Comparison of ENCODE assay signal across 8 cellular contexts in genomic region chr4:48779998-48780866, GRCh38. TPM values are rescaled to one million over a fixed set of nuclear protein-coding genes. Genes with fewer than 3 reads are reported as not detected.
DNase-seq lines count a peak whose midpoint lies in the region; ATAC-seq, FAIRE-seq and TF ChIP-seq lines count a peak whose summit lies in the region.

TSS of gene FRYL (minus strand) at chr4:48780279. CDS start at chr4:48634410, 145,869 bp downstream.

- WGBS in small intestine, 3 donors, result 0% methylated on average over 47 to 51 of the region's 51 CpGs

- POLR2A ChIA-PET in AG04449 (lab: Yijun Ruan, JAX), result interaction anchor here (0.6 to 1.2 kb wide), 7 partner anchors 41 to 187 kb away, joined by 3 to 5 read pairs (median 3); partner anchors contain the start of gene OCIAD1

- peak within 1 kb of the TSS; percentile 31 for H3K27ac ChIP-seq in iPS-20b (ENCODE audit: low read length)
- H3K27ac ChIP-seq in small intestine (ENCODE audit: low read depth in 1 of 2, low read length in 1 of 2), result peak within 1 kb of the TSS; percentile 96

- DNase-seq in AG04449 (ENCODE audit: low read depth, low spot score) (peak; percentile 98), NCI-H2227 treated with DMSO at 0.1 percent for 48 hours (lab: John Stamatoyannopoulos, UW) (peak; percentile 96), bronchial epithelial cell (ENCODE audit: low read depth) (peak; percentile 99), small intestine (peak; percentile 100)

- H3K27me3 ChIP-seq in bronchial epithelial cell (ENCODE audit: control insufficient read depth, insufficient read depth, low read length), result no peaks in the 10 kb centered on the region
- no peaks in the 10 kb centered on the region for H3K27me3 ChIP-seq in iPS-20b (ENCODE audit: insufficient read depth, low read length)
- H3K27me3 ChIP-seq in small intestine (ENCODE audit: control insufficient read depth in 2 of 2, insufficient read depth in 2 of 2, low read length in 2 of 2), result no peaks in the 10 kb centered on the region

- H3K4me1 ChIP-seq in iPS-20b (ENCODE audit: insufficient read depth, low read length) (peaks cover 20% of the 10 kb centered on the region; the same call in 1 of the 2 replicates), small intestine (ENCODE audit: control insufficient read depth in 2 of 2, insufficient read depth in 1 of 2, low read depth in 1 of 2, low read length in 1 of 2) (peaks cover 2 to 8% of the 10 kb centered on the region in 2 donors)

- no peaks in the 10 kb centered on the region for H3K9me3 ChIP-seq in iPS-20b (ENCODE audit: insufficient read depth, low read depth, low read length)
- no peaks in the 10 kb centered on the region for H3K9me3 ChIP-seq in small intestine (ENCODE audit: control insufficient read depth, low read depth)

- peak within 1 kb of the TSS; percentile 83 for H3K4me3 ChIP-seq in AG04449 (ENCODE audit: low read depth, low read length)
- peak within 1 kb of the TSS; percentile 90 for H3K4me3 ChIP-seq in WI38 (ENCODE audit: low read depth, low read length)
- peak within 1 kb of the TSS; percentile 87 for H3K4me3 ChIP-seq in bronchial epithelial cell (ENCODE audit: low read depth, low read length)
- H3K4me3 ChIP-seq in iPS-20b (ENCODE audit: low read length), result peak within 1 kb of the TSS; percentile 95
- peak within 1 kb of the TSS; percentile 68 to 89 for H3K4me3 ChIP-seq in small intestine (ENCODE audit: low read depth in 1 of 2, low read length in 2 of 2)

- TF ChIP-seq CTCF in AG04449 (IDR thresholded peaks at IDR 0.05; ENCODE audit: insufficient read depth, low read length, missing control alignments), result no peak
- no peak for TF ChIP-seq CTCF in WI38 (IDR thresholded peaks at IDR 0.05; ENCODE audit: low read depth, low read length)
- TF ChIP-seq CTCF in bronchial epithelial cell (IDR thresholded peaks at IDR 0.05; ENCODE audit: insufficient read depth, low read length, severe bottlenecking), result no peak

- ATAC-seq in GM18907 (IDR thresholded peaks at IDR 0.05; ENCODE audit: unreplicated experiment) (peak; percentile 92), HG03159 (IDR thresholded peaks at IDR 0.05; ENCODE audit: unreplicated experiment) (peak; percentile 87)

- peak within 1 kb of the TSS; percentile 94 for H3K9ac ChIP-seq in iPS-20b (ENCODE audit: low read depth, low read length)

- FAIRE-seq in bronchial epithelial cell (lab: Jason Lieb, UNC) (peak; percentile 23), small intestine (lab: Jason Lieb, UNC) (peak; percentile 90)

- H3K36me3 ChIP-seq in bronchial epithelial cell (ENCODE audit: control insufficient read depth, insufficient read depth, low read length) (no peaks in the 10 kb centered on the region), iPS-20b (ENCODE audit: insufficient read depth, low read depth, low read length) (no peaks in the 10 kb centered on the region), small intestine (ENCODE audit: control insufficient read depth in 2 of 2, insufficient read depth in 2 of 2, low read length in 2 of 2) (no peaks in the 10 kb centered on the region)

- CTCF ChIA-PET in AG04449 (lab: Yijun Ruan, JAX), result interaction anchor here (0.6 to 1.2 kb wide), 4 partner anchors 142 to 205 kb away, joined by 3 read pairs; no protein-coding TSS in a partner anchor

RNA-seq across cellular contexts. Expression of gene FRYL, which starts in this region (rescaled TPM):
- 43.2 and 58.8 TPM in 2 replicates for total RNA-seq in bronchial epithelial cell
- polyA plus RNA-seq in small intestine, result 10 to 100 TPM; 17.0 to 24.6 (median 18.1) TPM

Comparison
In these comparisons a context has a peak if more than half of its experiments do, and no peak if none do; other contexts are left out.
1. Peak in every context shown above with its lines: DNase-seq, ATAC-seq, H3K4me3 ChIP-seq and H3K27ac ChIP-seq.